ENCODE assay signal across 1 cellular context in genomic region chr1:218496561-218496960, GRCh38.
TF ChIP-seq lines count a peak whose summit lies in the region.

No MANE protein-coding gene starts in this region.

TF ChIP-seq in IMR-90, 13 proteins besides CTCF, POLR2A, EP300 and RAD21:
- no peak for TF ChIP-seq USF2 (IDR thresholded peaks at IDR 0.05; ENCODE audit: low read depth, low read length)
- TF ChIP-seq CHD1 (IDR thresholded peaks at IDR 0.05; ENCODE audit: low read depth, low read length), result no peak; the same call in 1 of the 2 replicates
- TF ChIP-seq NFE2L2 (IDR thresholded peaks at IDR 0.05; ENCODE audit: low read depth, low read length), result peak; percentile 23; the same call in 1 of the 2 replicates
- no peak for TF ChIP-seq MXI1 (IDR thresholded peaks at IDR 0.05; ENCODE audit: borderline replicate concordance, low read depth, low read length)
- TF ChIP-seq FOS (IDR thresholded peaks at IDR 0.05; ENCODE audit: low read depth, low read length), result peak; percentile 93
- TF ChIP-seq SMC3 (IDR thresholded peaks at IDR 0.05; ENCODE audit: low read depth, low read length), result peak; percentile 10; the same call in 1 of the 2 replicates
- 0 out of 2 replicates have a peak, but pooled peaks have one; percentile 26 for TF ChIP-seq MAFK (IDR thresholded peaks at IDR 0.05; ENCODE audit: low read depth, low read length)
- TF ChIP-seq ELK1 (IDR thresholded peaks at IDR 0.05; ENCODE audit: borderline replicate concordance, low read depth, low read length), result no peak
- TF ChIP-seq RFX5 (IDR thresholded peaks at IDR 0.05; ENCODE audit: low read depth, low read length), result no peak
- TF ChIP-seq RCOR1 (IDR thresholded peaks at IDR 0.05; ENCODE audit: insufficient replicate concordance, low read length), result peak; percentile 96
- TF ChIP-seq BHLHE40 (IDR thresholded peaks at IDR 0.05; ENCODE audit: low read depth, low read length), result peak; percentile 76
- peak; percentile 66; the same call in 1 of the 2 replicates for TF ChIP-seq MAZ (IDR thresholded peaks at IDR 0.05; ENCODE audit: borderline replicate concordance, low read depth, low read length)
- peak; percentile 83 for TF ChIP-seq CEBPB (IDR thresholded peaks at IDR 0.05; ENCODE audit: low read depth, low read length)
